Comparison of ENCODE assay signal across 13 cellular contexts in genomic region chr5:131538177-131538593, GRCh38.
A peak's percentile ranks its signal among the peaks of the same experiment; 100 is the strongest.
DNase-seq lines count a peak whose midpoint lies in the region; ATAC-seq and TF ChIP-seq lines count a peak whose summit lies in the region.
"Had no signal": no experiment of that assay in that cellular context is flagged by ENCODE, and none has a peak within 500 bp of the region (broad histone marks: within the 10 kb centered on the region; RNA-seq: fewer than 3 reads in every experiment).

No MANE protein-coding gene starts in this region.

- H3K4me3 Mint-ChIP-seq in activated CD4-positive, alpha-beta T cell treated with anti-CD3 and anti-CD28 coated beads, Interleukin-2, amount 10 ng/mL, durations not matched to agents 24 days and 14 days, result no peak overlapping the region
- no peak overlapping the region for H3K4me3 Mint-ChIP-seq in stimulated activated effector memory CD8-positive, alpha-beta T cell treated with anti-CD3 and anti-CD28 coated beads, Interleukin-12 subunit alpha, Interleukin-12 subunit beta, amount 100 ng/mL, for 72 hours
- H3K4me3 Mint-ChIP-seq in activated CD4-positive, alpha-beta memory T cell treated with anti-CD3 and anti-CD28 coated beads for 36 hours, result no peak overlapping the region
- H3K4me3 Mint-ChIP-seq: activated CD4-positive, alpha-beta T cell treated with anti-CD3 and anti-CD28 coated beads, Interleukin-2, amount 10 ng/mL, durations not matched to agents 7 days and 5 days had no signal

- H3K27ac ChIP-seq in PC-3 (ENCODE audit: low read length), result peak overlapping the region; percentile 19; the same call in 1 of the 2 replicates
- H3K27ac ChIP-seq in epithelial cell of prostate, result peak overlapping the region; percentile 63
- H3K27ac ChIP-seq in hepatocyte, result no peak overlapping the region
- H3K27ac ChIP-seq: Peyer's patch, tibial nerve had no signal

- no peaks in the 10 kb centered on the region for H4K20me1 ChIP-seq in PC-3 (ENCODE audit: low read length)
- no peaks in the 10 kb centered on the region for H4K20me1 ChIP-seq in hepatocyte (ENCODE audit: insufficient read depth, poor library complexity, severe bottlenecking)

- H3K4me1 Mint-ChIP-seq in activated CD4-positive, alpha-beta T cell treated with anti-CD3 and anti-CD28 coated beads, Interleukin-2, amount 10 ng/mL, durations not matched to agents 24 days and 14 days, result peaks cover 65% of the 10 kb centered on the region
- peaks cover 75% of the 10 kb centered on the region for H3K4me1 Mint-ChIP-seq in stimulated activated effector memory CD8-positive, alpha-beta T cell treated with anti-CD3 and anti-CD28 coated beads, Interleukin-12 subunit alpha, Interleukin-12 subunit beta, amount 100 ng/mL, for 72 hours
- H3K4me1 Mint-ChIP-seq in activated CD4-positive, alpha-beta memory T cell treated with anti-CD3 and anti-CD28 coated beads for 36 hours (ENCODE audit: low read depth), result peaks cover 89% of the 10 kb centered on the region

- BruUV-seq in PC-3 (replicated peaks; lab: Mats Ljungman, UMichigan), result no TSS peak

- H3K4me2 ChIP-seq in PC-3 (ENCODE audit: low read length), result 0 out of 2 replicates have a peak overlapping the region, but pooled peaks have one; percentile 8
- no peak overlapping the region for H3K4me2 ChIP-seq in hepatocyte

- no peak overlapping the region for H2AFZ ChIP-seq in PC-3 (ENCODE audit: low read length)
- H2AFZ ChIP-seq in hepatocyte, result no peak overlapping the region

- no peaks in the 10 kb centered on the region for H3F3A ChIP-seq in PC-3 (ENCODE audit: low read length, unreplicated experiment)

- H3K79me2 ChIP-seq in PC-3 (ENCODE audit: low read length) (0 out of 2 replicates have a peak, but pooled peaks cover 4% of the 10 kb centered on the region), hepatocyte (no peaks in the 10 kb centered on the region)

- H3K4me3 ChIP-seq in PC-3 (ENCODE audit: low read length) (no peak overlapping the region), hepatocyte (no peak overlapping the region)
- H3K4me3 ChIP-seq: Peyer's patch, tibial nerve had no signal

- 77% methylated on average over 3 of the region's 3 CpGs for WGBS in hepatocyte (ENCODE audit: low lambda C conversion rate, missing lambda C conversion rate)

- peak; percentile 63 for DNase-seq in activated CD4-positive, alpha-beta T cell treated with anti-CD3 and anti-CD28 coated beads, Interleukin-2, amount 10 ng/mL, durations not matched to agents 24 days and 14 days
- no peak for DNase-seq in activated CD4-positive, alpha-beta T cell treated with anti-CD3 and anti-CD28 coated beads for 1 hour
- DNase-seq in PC-3 (peak; percentile 82), epithelial cell of prostate (ENCODE audit: low read depth, low spot score) (peak; percentile 69), hepatocyte (ENCODE audit: low spot score) (no peak), OCI-M2 (lab: John Stamatoyannopoulos, UW; ENCODE audit: unreplicated experiment) (no peak)
- peak in 1 of 2 donors; percentile 56 for DNase-seq in stimulated activated effector memory CD8-positive, alpha-beta T cell treated with anti-CD3 and anti-CD28 coated beads, Interleukin-12 subunit alpha, Interleukin-12 subunit beta, amount 100 ng/mL, for 72 hours (ENCODE audit: low spot score in 2 of 2)
- no peak for DNase-seq in activated CD4-positive, alpha-beta memory T cell treated with anti-CD3 and anti-CD28 coated beads for 36 hours
- DNase-seq: activated CD4-positive, alpha-beta T cell treated with anti-CD3 and anti-CD28 coated beads, Interleukin-2, amount 10 ng/mL, durations not matched to agents 7 days and 5 days; central memory CD4-positive, alpha-beta T cell; NCI-H1048; Peyer's patch had no signal

- H3K9me2 ChIP-seq in PC-3 (replicated peaks; ENCODE audit: low read length) (no peaks in the 10 kb centered on the region), hepatocyte (replicated peaks; ENCODE audit: insufficient read depth) (no peaks in the 10 kb centered on the region)

- H3K27me3 Mint-ChIP-seq in activated CD4-positive, alpha-beta T cell treated with anti-CD3 and anti-CD28 coated beads, Interleukin-2, amount 10 ng/mL, durations not matched to agents 24 days and 14 days, result no peaks in the 10 kb centered on the region
- no peaks in the 10 kb centered on the region for H3K27me3 Mint-ChIP-seq in activated CD4-positive, alpha-beta memory T cell treated with anti-CD3 and anti-CD28 coated beads for 36 hours
- H3K27me3 Mint-ChIP-seq: activated CD4-positive, alpha-beta T cell treated with anti-CD3 and anti-CD28 coated beads, Interleukin-2, amount 10 ng/mL, durations not matched to agents 7 days and 5 days had no signal

- CTCF ChIA-PET in PC-3 (lab: Charles Lee), result no interaction called here
- CTCF ChIA-PET in activated CD4-positive, alpha-beta memory T cell treated with anti-CD3 and anti-CD28 coated beads for 36 hours (lab: Charles Lee), result no interaction called here

- H3K36me3 Mint-ChIP-seq in activated CD4-positive, alpha-beta T cell treated with anti-CD3 and anti-CD28 coated beads, Interleukin-2, amount 10 ng/mL, durations not matched to agents 24 days and 14 days (ENCODE audit: low read depth), result peaks cover 37% of the 10 kb centered on the region
- H3K36me3 Mint-ChIP-seq in stimulated activated effector memory CD8-positive, alpha-beta T cell treated with anti-CD3 and anti-CD28 coated beads, Interleukin-12 subunit alpha, Interleukin-12 subunit beta, amount 100 ng/mL, for 72 hours, result peaks cover 30% of the 10 kb centered on the region
- H3K36me3 Mint-ChIP-seq in activated CD4-positive, alpha-beta memory T cell treated with anti-CD3 and anti-CD28 coated beads for 36 hours, result peaks cover 3% of the 10 kb centered on the region

- H3K4me1 ChIP-seq in PC-3 (ENCODE audit: insufficient read depth, low read length) (peaks cover 27% of the 10 kb centered on the region), hepatocyte (ENCODE audit: insufficient read depth) (no peaks in the 10 kb centered on the region)
- H3K4me1 ChIP-seq: Peyer's patch had no signal

- H3K27ac Mint-ChIP-seq in activated CD4-positive, alpha-beta T cell treated with anti-CD3 and anti-CD28 coated beads, Interleukin-2, amount 10 ng/mL, durations not matched to agents 24 days and 14 days, result no peak overlapping the region
- peak overlapping the region; percentile 20 for H3K27ac Mint-ChIP-seq in stimulated activated effector memory CD8-positive, alpha-beta T cell treated with anti-CD3 and anti-CD28 coated beads, Interleukin-12 subunit alpha, Interleukin-12 subunit beta, amount 100 ng/mL, for 72 hours
- no peak overlapping the region for H3K27ac Mint-ChIP-seq in activated CD4-positive, alpha-beta memory T cell treated with anti-CD3 and anti-CD28 coated beads for 36 hours
- H3K27ac Mint-ChIP-seq: activated CD4-positive, alpha-beta T cell treated with anti-CD3 and anti-CD28 coated beads, Interleukin-2, amount 10 ng/mL, durations not matched to agents 7 days and 5 days had no signal

- H3K9ac ChIP-seq in PC-3 (ENCODE audit: low read length), result no peak overlapping the region

- no peaks in the 10 kb centered on the region for H3K9me3 Mint-ChIP-seq in activated CD4-positive, alpha-beta T cell treated with anti-CD3 and anti-CD28 coated beads, Interleukin-2, amount 10 ng/mL, durations not matched to agents 24 days and 14 days
- no peaks in the 10 kb centered on the region for H3K9me3 Mint-ChIP-seq in stimulated activated effector memory CD8-positive, alpha-beta T cell treated with anti-CD3 and anti-CD28 coated beads, Interleukin-12 subunit alpha, Interleukin-12 subunit beta, amount 100 ng/mL, for 72 hours
- H3K9me3 Mint-ChIP-seq in activated CD4-positive, alpha-beta memory T cell treated with anti-CD3 and anti-CD28 coated beads for 36 hours, result no peaks in the 10 kb centered on the region

- H3K9me3 ChIP-seq in PC-3 (ENCODE audit: low read length) (no peaks in the 10 kb centered on the region), hepatocyte (ENCODE audit: low read depth) (no peaks in the 10 kb centered on the region)
- H3K9me3 ChIP-seq: Peyer's patch, tibial nerve had no signal

- H3K27me3 ChIP-seq in PC-3 (ENCODE audit: low read length), result no peaks in the 10 kb centered on the region
- H3K27me3 ChIP-seq in hepatocyte, result no peaks in the 10 kb centered on the region
- H3K27me3 ChIP-seq: Peyer's patch, tibial nerve had no signal

- TF ChIP-seq CTCF in PC-3 (conservative IDR thresholded peaks at IDR 0.05; ENCODE audit: low read depth, low read length), result no peak
- no peak for TF ChIP-seq CTCF in hepatocyte (IDR thresholded peaks at IDR 0.05; ENCODE audit: poor library complexity)

- intact Hi-C loops in activated CD4-positive, alpha-beta T cell treated with anti-CD3 and anti-CD28 coated beads, Interleukin-2, amount 10 ng/mL, durations not matched to agents 24 days and 14 days (cut with micrococcal nuclease), result loop anchor here (10.0 kb wide), 1 partner anchor 253 kb away; no protein-coding TSS in a partner anchor
- intact Hi-C loops in PC-3 (cut with micrococcal nuclease), result no loop called here
- intact Hi-C loops in activated CD4-positive, alpha-beta memory T cell treated with anti-CD3 and anti-CD28 coated beads for 36 hours (cut with micrococcal nuclease), result loop anchor here (2.0 to 10.0 kb wide), 6 partner anchors 156 to 887 kb away; partner anchors contain the start of gene LYRM7

- H3K36me3 ChIP-seq in PC-3 (ENCODE audit: low read depth, low read length) (no peaks in the 10 kb centered on the region; the same call in 1 of the 2 replicates), hepatocyte (replicated peaks; ENCODE audit: insufficient read depth, low read depth) (no peaks in the 10 kb centered on the region)

- peak; percentile 81 for ATAC-seq in PC-3
- ATAC-seq in stimulated activated effector memory CD8-positive, alpha-beta T cell treated with anti-CD3 and anti-CD28 coated beads, Interleukin-12 subunit alpha, Interleukin-12 subunit beta, amount 100 ng/mL, for 72 hours, result peak; percentile 85

- POLR2A ChIA-PET in PC-3 (lab: Charles Lee; ENCODE audit: unreplicated experiment), result no interaction called here
- POLR2A ChIA-PET in activated CD4-positive, alpha-beta memory T cell treated with anti-CD3 and anti-CD28 coated beads for 36 hours (lab: Charles Lee), result interaction anchor here (0.6 kb wide), 1 partner anchor 9 kb away, joined by 4 read pairs; no protein-coding TSS in a partner anchor

Comparison
In these comparisons a context has a peak if more than half of its experiments do, and no peak if none do; other contexts are left out.
1. DNase-seq: peak in activated CD4-positive, alpha-beta T cell treated with anti-CD3 and anti-CD28 coated beads, Interleukin-2, amount 10 ng/mL, durations not matched to agents 24 days and 14 days (single experiment), PC-3 (single experiment) and epithelial cell of prostate (single experiment); none in activated CD4-positive, alpha-beta T cell treated with anti-CD3 and anti-CD28 coated beads for 1 hour (single experiment), hepatocyte (single experiment), activated CD4-positive, alpha-beta memory T cell treated with anti-CD3 and anti-CD28 coated beads for 36 hours (single experiment) and OCI-M2 (single experiment).